In the genomic region with DNA sequence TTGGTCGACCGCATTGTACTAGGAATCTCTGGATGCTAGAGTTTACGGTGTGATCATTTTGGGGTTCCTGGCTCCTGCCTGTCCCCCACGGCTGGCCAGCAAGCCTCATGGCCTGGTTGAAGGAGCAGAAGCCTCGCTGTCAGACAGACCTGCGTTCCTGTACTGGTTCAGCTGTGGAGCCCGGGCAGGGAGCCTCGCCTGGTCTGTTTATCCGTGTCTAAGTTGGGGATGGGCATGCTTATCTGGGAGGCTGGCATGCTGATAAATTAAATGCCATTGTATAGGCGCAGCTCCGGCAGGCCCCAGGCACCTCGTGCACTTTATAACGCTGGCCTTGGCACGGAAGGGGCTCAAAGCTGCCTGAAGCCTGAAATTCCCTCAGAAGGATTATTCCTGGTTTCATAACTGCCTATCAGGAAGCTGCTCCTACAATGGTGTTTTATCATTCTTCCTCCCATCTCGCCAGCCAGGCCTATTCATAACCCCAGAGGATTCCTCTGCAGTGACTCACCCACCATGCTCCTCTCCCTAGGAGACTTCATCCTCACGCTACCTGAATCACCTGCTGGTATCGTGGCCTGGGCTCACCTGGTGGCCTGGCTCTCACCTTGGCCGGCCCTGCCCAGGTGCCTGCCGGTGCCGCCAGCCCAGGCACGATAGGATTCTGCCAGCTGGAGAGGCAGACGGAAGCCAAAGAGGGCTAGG, we compare ENCODE assay signal across 10 cellular contexts.
A peak's percentile ranks its signal among the peaks of the same experiment; 100 is the strongest.
DNase-seq lines count a peak whose midpoint lies in the region; ATAC-seq and TF ChIP-seq lines count a peak whose summit lies in the region.
"Had no signal": no experiment of that assay in that cellular context is flagged by ENCODE, and none has a peak within 500 bp of the region (broad histone marks: within the 10 kb centered on the region; RNA-seq: fewer than 3 reads in every experiment).

No MANE protein-coding gene starts in this region.

- no peaks in the 10 kb centered on the region for H3K27me3 ChIP-seq in Karpas-422 (ENCODE audit: low read length)

- no peaks in the 10 kb centered on the region for H3K36me3 ChIP-seq in Karpas-422 (ENCODE audit: insufficient read depth, low read length)

- H3K4me3 ChIP-seq in fibroblast of villous mesenchyme (ENCODE audit: low read depth, low read length), result no peak overlapping the region
- no peak overlapping the region for H3K4me3 ChIP-seq in Karpas-422 (ENCODE audit: low read length)

- CTCF ChIA-PET in RWPE1 (lab: Yijun Ruan, JAX), result interaction anchor here (1.2 to 2.2 kb wide), 2 partner anchors 56 to 160 kb away, joined by 5 to 13 read pairs; no protein-coding TSS in a partner anchor

- POLR2A ChIA-PET in RWPE1 (lab: Yijun Ruan, JAX; ENCODE audit: low non-redundant PET), result interaction anchor here (0.6 to 1.1 kb wide), 2 partner anchors 18 to 166 kb away, joined by 3 to 6 read pairs; a partner anchor contains a TSS

- H3K79me2 ChIP-seq in Karpas-422 (ENCODE audit: low read length), result no peaks in the 10 kb centered on the region

- H3K4me1 ChIP-seq in Karpas-422 (ENCODE audit: low read length), result no peaks in the 10 kb centered on the region

- DNase-seq in ELR (ENCODE audit: low read depth) (peak; percentile 96), RWPE1 (ENCODE audit: low spot score) (peak; percentile 99), fibroblast of villous mesenchyme (ENCODE audit: low read depth) (peak; percentile 75), pulmonary artery endothelial cell (ENCODE audit: low read depth, low spot score) (peak; percentile 83), Karpas-422 (no peak), NCI-H1092 (lab: John Stamatoyannopoulos, UW) (no peak)
- DNase-seq: SHP77 had no signal

- no peak overlapping the region for H3K4me2 ChIP-seq in Karpas-422 (ENCODE audit: low read depth, low read length, poor library complexity, severe bottlenecking)

- H3K9me3 ChIP-seq in Karpas-422 (ENCODE audit: low read length), result no peaks in the 10 kb centered on the region

- H3K9me2 ChIP-seq in Karpas-422 (replicated peaks; ENCODE audit: insufficient read depth, low read length), result no peaks in the 10 kb centered on the region

- no peak overlapping the region for H3K9ac ChIP-seq in Karpas-422 (ENCODE audit: low read length)

- ATAC-seq in HG03159 (IDR thresholded peaks at IDR 0.05; ENCODE audit: unreplicated experiment) (no peak), GM21723 (IDR thresholded peaks at IDR 0.05; ENCODE audit: unreplicated experiment) (no peak)
- ATAC-seq: natural killer cell treated with Interleukin-12 subunit alpha and Interleukin-12 subunit beta and Interleukin-15 and Interleukin-18, amount 100 ng/mL, for 72 hours had no signal

- H4K20me1 ChIP-seq in Karpas-422 (ENCODE audit: insufficient read depth, low read depth, low read length), result 0 out of 2 replicates have a peak, but pooled peaks cover 3% of the 10 kb centered on the region

- H3K27ac ChIP-seq in RWPE1 (peak overlapping the region; percentile 99), Karpas-422 (ENCODE audit: low read length) (no peak overlapping the region)

- H2AFZ ChIP-seq in Karpas-422 (ENCODE audit: low read length), result no peak overlapping the region

- TF ChIP-seq CTCF in RWPE1 (conservative IDR thresholded peaks at IDR 0.05; ENCODE audit: low read depth) (no peak), fibroblast of villous mesenchyme (IDR thresholded peaks at IDR 0.05; ENCODE audit: insufficient read depth, low read depth, low read length) (no peak)

Comparison
In these comparisons a context has a peak if more than half of its experiments do, and no peak if none do; other contexts are left out.
1. DNase-seq: peak in ELR (single experiment), RWPE1 (single experiment), fibroblast of villous mesenchyme (single experiment) and pulmonary artery endothelial cell (single experiment); none in Karpas-422 (single experiment) and NCI-H1092 (single experiment).